ENCODE assay signal across 1 cellular context in the genomic region with DNA sequence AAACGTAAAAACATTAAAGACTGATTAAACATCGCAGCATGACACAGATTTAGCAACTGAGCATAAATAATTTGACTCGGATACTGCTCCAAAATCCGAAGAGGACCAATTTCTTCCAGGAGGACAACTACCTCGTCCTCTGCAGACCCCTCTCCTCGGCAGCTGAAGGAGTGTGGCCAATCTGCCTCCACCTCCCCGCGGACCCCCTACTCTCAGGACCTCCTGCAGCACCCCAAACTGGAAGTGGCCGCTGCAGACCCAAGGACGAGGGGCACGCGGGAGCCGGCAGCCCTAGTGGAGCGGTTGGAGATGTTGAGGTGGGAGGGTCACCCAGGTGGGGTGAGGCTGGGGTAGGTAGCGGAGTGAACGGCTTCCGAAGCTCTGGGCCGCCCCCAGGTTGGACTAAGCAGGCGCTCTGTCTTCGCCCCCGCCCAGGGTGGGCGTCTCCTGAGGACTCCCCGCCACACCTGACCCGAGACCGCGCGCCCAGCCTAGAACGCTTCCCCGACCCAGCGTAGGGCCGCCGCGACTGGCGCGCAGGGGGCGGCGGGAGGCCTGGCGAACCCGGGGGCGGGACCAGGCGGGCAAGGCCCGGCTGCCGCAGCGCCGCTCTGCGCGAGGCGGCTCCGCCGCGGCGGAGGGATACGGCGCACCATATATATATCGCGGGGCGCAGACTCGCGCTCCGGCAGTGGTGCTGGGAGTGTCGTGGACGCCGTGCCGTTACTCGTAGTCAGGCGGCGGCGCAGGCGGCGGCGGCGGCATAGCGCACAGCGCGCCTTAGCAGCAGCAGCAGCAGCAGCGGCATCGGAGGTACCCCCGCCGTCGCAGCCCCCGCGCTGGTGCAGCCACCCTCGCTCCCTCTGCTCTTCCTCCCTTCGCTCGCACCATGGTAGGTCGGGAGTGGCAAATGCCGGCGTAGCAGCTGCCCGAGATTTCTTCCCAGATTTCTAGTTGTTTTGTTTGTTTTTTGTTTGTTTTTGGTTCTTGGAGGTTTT.
TF ChIP-seq lines count a peak whose summit lies in the region.

CALM1 (plus strand) TSS at position 688 of the 998 bp plus-strand sequence; CDS start at position 890, 202 bp downstream.

TF ChIP-seq in H1, 55 proteins besides CTCF, POLR2A, EP300 and RAD21 (continues in another document):
- TF ChIP-seq HDAC2 (IDR thresholded peaks at IDR 0.05; ENCODE audit: borderline replicate concordance in 1 of 2, low read depth in 2 of 2, low read length in 2 of 2) (peak in 1 of 2 experiments; percentile 49; a peak in 1 of 4 replicates), SP2 (IDR thresholded peaks at IDR 0.05; ENCODE audit: low read length) (no peak), CHD1 (IDR thresholded peaks at IDR 0.05; ENCODE audit: low read depth, low read length) (no peak), SIX5 (IDR thresholded peaks at IDR 0.05; ENCODE audit: low read depth, low read length) (no peak), CEBPB (IDR thresholded peaks at IDR 0.05; ENCODE audit: low read depth, low read length) (no peak), YY1 (IDR thresholded peaks at IDR 0.05; ENCODE audit: low read depth, low read length) (peak; percentile 71; the same call in 1 of the 2 replicates), POLR2AphosphoS5 (IDR thresholded peaks at IDR 0.05; ENCODE audit: low read depth, low read length) (peak; percentile 100), TBP (IDR thresholded peaks at IDR 0.05; ENCODE audit: low read depth, low read length) (peak; percentile 99), ASH2L (IDR thresholded peaks at IDR 0.05; ENCODE audit: low read length) (no peak), EGR1 (IDR thresholded peaks at IDR 0.05; ENCODE audit: borderline replicate concordance, low read depth, low read length) (peak; percentile 81; the same call in 1 of the 2 replicates), BRCA1 (IDR thresholded peaks at IDR 0.05; ENCODE audit: low read depth, low read length) (no peak; the same call in 1 of the 2 replicates), NRF1 (IDR thresholded peaks at IDR 0.05; ENCODE audit: low read depth, low read length) (peak; percentile 22; the same call in 1 of the 2 replicates), FOSL1 (IDR thresholded peaks at IDR 0.05; ENCODE audit: insufficient read depth, low read depth, low read length) (peak; percentile 66; the same call in 1 of the 2 replicates), SP4 (IDR thresholded peaks at IDR 0.05; ENCODE audit: low read length) (peak; percentile 43; the same call in 1 of the 2 replicates), ATF2 (IDR thresholded peaks at IDR 0.05; ENCODE audit: low read length) (peak; percentile 79; the same call in 1 of the 2 replicates), SRF (IDR thresholded peaks at IDR 0.05; ENCODE audit: low read depth, low read length) (no peak), PHF8 (conservative IDR thresholded peaks at IDR 0.05; ENCODE audit: low read depth, low read length) (peak; percentile 90), ATF3 (IDR thresholded peaks at IDR 0.05; ENCODE audit: insufficient read depth, low read depth, low read length) (no peak), SUZ12 (IDR thresholded peaks at IDR 0.05; ENCODE audit: low read length) (no peak), CTBP2 (IDR thresholded peaks at IDR 0.05; ENCODE audit: borderline replicate concordance, insufficient read depth, insufficient read length, low read length) (peak; percentile 70), CREB1 (IDR thresholded peaks at IDR 0.05) (peak; percentile 73), RBBP5 (IDR thresholded peaks at IDR 0.05; ENCODE audit: borderline replicate concordance, low read depth, low read length) (no peak), EZH2 (IDR thresholded peaks at IDR 0.05; ENCODE audit: low read depth, low read length, severe bottlenecking) (no peak), BACH1 (IDR thresholded peaks at IDR 0.05; ENCODE audit: low read length) (0 out of 2 replicates have a peak, but pooled peaks have one; percentile 54), KDM1A (IDR thresholded peaks at IDR 0.05; ENCODE audit: borderline replicate concordance, low read length) (peak; percentile 38; the same call in 1 of the 2 replicates), BCL11A (IDR thresholded peaks at IDR 0.05; ENCODE audit: low read depth in 2 of 2, low read length in 2 of 2) (no peak), CBX8 (IDR thresholded peaks at IDR 0.05; ENCODE audit: borderline replicate concordance, low read depth, low read length) (no peak), MAFK (IDR thresholded peaks at IDR 0.05; ENCODE audit: low read depth, low read length) (peak; percentile 10; the same call in 1 of the 2 replicates), JUND (IDR thresholded peaks at IDR 0.05; ENCODE audit: low read length) (no peak), TCF12 (IDR thresholded peaks at IDR 0.05; ENCODE audit: low read depth, low read length) (peak; percentile 82; the same call in 1 of the 2 replicates), CHD2 (IDR thresholded peaks at IDR 0.05; ENCODE audit: low read length) (peak; percentile 96), KDM4A (IDR thresholded peaks at IDR 0.05; ENCODE audit: low read depth, low read length, severe bottlenecking) (peak; percentile 86), POU5F1 (IDR thresholded peaks at IDR 0.05; ENCODE audit: low read depth, low read length) (0 out of 2 replicates have a peak, but pooled peaks have one; percentile 22), E2F6 (IDR thresholded peaks at IDR 0.05) (no peak; the same call in none of the 2 replicates), CBX5 (IDR thresholded peaks at IDR 0.05; ENCODE audit: low read depth, low read length) (no peak), HDAC6 (IDR thresholded peaks at IDR 0.05; ENCODE audit: low read depth, low read length) (no peak), KDM5A (IDR thresholded peaks at IDR 0.05; ENCODE audit: low read length) (no peak), JUN (IDR thresholded peaks at IDR 0.05; ENCODE audit: low read depth, low read length) (no peak), NANOG (IDR thresholded peaks at IDR 0.05; ENCODE audit: insufficient read depth, low read depth, low read length, poor library complexity, severe bottlenecking) (no peak), RNF2 (IDR thresholded peaks at IDR 0.05; ENCODE audit: borderline replicate concordance, low read depth, low read length, missing control alignments, poor library complexity, severe bottlenecking) (no peak), SIN3A (conservative IDR thresholded peaks at IDR 0.05 in 1 of 2, IDR thresholded peaks at IDR 0.05 in 1 of 2; ENCODE audit: low read depth in 1 of 2, low read length in 2 of 2) (peak; percentile 79 to 87), RFX5 (IDR thresholded peaks at IDR 0.05; ENCODE audit: borderline replicate concordance, low read depth, low read length) (no peak), TEAD4 (IDR thresholded peaks at IDR 0.05; ENCODE audit: low read depth, low read length) (peak; percentile 40; the same call in 1 of the 2 replicates), ZNF274 (IDR thresholded peaks at IDR 0.05; ENCODE audit: borderline replicate concordance, extremely low read depth, low read length) (no peak), GABPA (IDR thresholded peaks at IDR 0.05; ENCODE audit: borderline replicate concordance, insufficient read depth, low read length) (peak; percentile 44; the same call in 1 of the 2 replicates), SIRT6 (IDR thresholded peaks at IDR 0.05; ENCODE audit: low read length) (no peak), TAF7 (optimal IDR thresholded peaks at IDR 0.05; ENCODE audit: borderline replicate concordance, low read depth, low read length) (peak; percentile 99), SP1 (IDR thresholded peaks at IDR 0.05; ENCODE audit: low read depth, low read length) (peak; percentile 92), MAX (IDR thresholded peaks at IDR 0.05) (peak; percentile 67), TAF1 (IDR thresholded peaks at IDR 0.05; ENCODE audit: low read depth, low read length) (peak; percentile 100), RXRA (IDR thresholded peaks at IDR 0.05; ENCODE audit: insufficient read depth, low read depth, low read length) (no peak)
- TF ChIP-seq, protein P1, sequence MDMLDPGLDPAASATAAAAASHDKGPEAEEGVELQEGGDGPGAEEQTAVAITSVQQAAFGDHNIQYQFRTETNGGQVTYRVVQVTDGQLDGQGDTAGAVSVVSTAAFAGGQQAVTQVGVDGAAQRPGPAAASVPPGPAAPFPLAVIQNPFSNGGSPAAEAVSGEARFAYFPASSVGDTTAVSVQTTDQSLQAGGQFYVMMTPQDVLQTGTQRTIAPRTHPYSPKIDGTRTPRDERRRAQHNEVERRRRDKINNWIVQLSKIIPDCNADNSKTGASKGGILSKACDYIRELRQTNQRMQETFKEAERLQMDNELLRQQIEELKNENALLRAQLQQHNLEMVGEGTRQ (IDR thresholded peaks at IDR 0.05; ENCODE audit: low read length), result no peak
